Comparison of ENCODE assay signal across 9 cellular contexts in the genomic region with DNA sequence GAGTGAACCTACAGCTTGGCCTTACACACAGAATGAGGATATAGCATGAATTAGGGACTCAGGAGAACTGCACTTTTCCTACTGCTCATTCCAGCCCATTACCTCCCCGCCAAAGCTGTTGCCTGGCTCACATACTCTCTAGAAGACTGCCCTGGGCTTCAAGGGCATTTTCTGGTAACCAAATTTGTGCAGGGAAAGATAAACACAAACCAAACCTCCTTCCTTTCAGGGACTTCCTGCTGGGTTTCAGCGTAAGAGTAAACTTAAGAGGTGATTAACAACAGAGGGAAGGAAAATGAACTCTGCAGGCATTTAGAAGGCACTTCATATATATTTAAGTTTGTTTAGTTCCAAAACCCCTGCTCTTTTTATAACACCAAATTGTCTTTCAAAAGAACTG.
DNase-seq lines count a peak whose midpoint lies in the region; FAIRE-seq and TF ChIP-seq lines count a peak whose summit lies in the region.
"Had no signal": no experiment of that assay in that cellular context is flagged by ENCODE, and none has a peak within 500 bp of the region (broad histone marks: within the 10 kb centered on the region; RNA-seq: fewer than 3 reads in every experiment).

No MANE protein-coding gene starts in this region.

- peak overlapping the region; percentile 89 for H3K27ac Mint-ChIP-seq in activated naive CD8-positive, alpha-beta T cell treated with anti-CD3 and anti-CD28 coated beads for 36 hours
- peak overlapping the region; percentile 97 for H3K27ac Mint-ChIP-seq in nephron progenitor cell

- 53 to 83% (median 55%) methylated on average over 2 of the region's 2 CpGs for WGBS in small intestine, 3 donors

- DNase-seq in NCI-H2081 (lab: John Stamatoyannopoulos, UW) (peak; percentile 1 to 41), NCI-H2081 treated with DMSO at 0.1 percent for 48 hours (lab: John Stamatoyannopoulos, UW) (no peak), MG63 (peak; percentile 55), nephron progenitor cell (no peak), GM03348 (ENCODE audit: low spot score) (no peak), small intestine (no peak)
- no peak for DNase-seq in activated naive CD8-positive, alpha-beta T cell treated with anti-CD3 and anti-CD28 coated beads for 36 hours
- DNase-seq in activated effector memory CD4-positive, alpha-beta T cell treated with Interleukin-2 at 50 U/mL for 16 hours: no peak
- DNase-seq: caudate nucleus had no signal

- peaks cover 37% of the 10 kb centered on the region for H3K4me1 Mint-ChIP-seq in activated naive CD8-positive, alpha-beta T cell treated with anti-CD3 and anti-CD28 coated beads for 36 hours
- H3K4me1 Mint-ChIP-seq in nephron progenitor cell: peaks cover 33% of the 10 kb centered on the region

- H3K9me3 ChIP-seq in MG63: no peaks in the 10 kb centered on the region
- no peaks in the 10 kb centered on the region for H3K9me3 ChIP-seq in small intestine (ENCODE audit: control insufficient read depth, low read depth)

- no peak for TF ChIP-seq CTCF in nephron progenitor cell (IDR thresholded peaks at IDR 0.05)

- peaks cover 2% of the 10 kb centered on the region for H3K36me3 Mint-ChIP-seq in activated naive CD8-positive, alpha-beta T cell treated with anti-CD3 and anti-CD28 coated beads for 36 hours
- H3K36me3 Mint-ChIP-seq in nephron progenitor cell (ENCODE audit: low read depth): peaks cover 5% of the 10 kb centered on the region

- H3K36me3 ChIP-seq in MG63 (peaks cover 29% of the 10 kb centered on the region), small intestine (ENCODE audit: control insufficient read depth in 2 of 2, insufficient read depth in 2 of 2, low read length in 2 of 2) (peaks cover 0 to 3% of the 10 kb centered on the region in 2 donors)

- H3K4me3 Mint-ChIP-seq in activated naive CD8-positive, alpha-beta T cell treated with anti-CD3 and anti-CD28 coated beads for 36 hours: no peak overlapping the region
- peak overlapping the region; percentile 55 for H3K4me3 Mint-ChIP-seq in nephron progenitor cell

- H3K27me3 Mint-ChIP-seq in activated naive CD8-positive, alpha-beta T cell treated with anti-CD3 and anti-CD28 coated beads for 36 hours: no peaks in the 10 kb centered on the region
- no peaks in the 10 kb centered on the region for H3K27me3 Mint-ChIP-seq in nephron progenitor cell (ENCODE audit: low read depth, poor library complexity)

- H3K4me3 ChIP-seq in MG63 (no peak overlapping the region), small intestine (ENCODE audit: low read depth in 1 of 2, low read length in 2 of 2) (no peak overlapping the region)

- no peak for FAIRE-seq in small intestine (lab: Jason Lieb, UNC)

- H3K27me3 ChIP-seq in MG63 (no peaks in the 10 kb centered on the region), small intestine (ENCODE audit: control insufficient read depth in 2 of 2, insufficient read depth in 2 of 2, low read length in 2 of 2) (no peaks in the 10 kb centered on the region)

- no peaks in the 10 kb centered on the region for H3K9me3 Mint-ChIP-seq in activated naive CD8-positive, alpha-beta T cell treated with anti-CD3 and anti-CD28 coated beads for 36 hours
- no peaks in the 10 kb centered on the region for H3K9me3 Mint-ChIP-seq in nephron progenitor cell

- H3K4me1 ChIP-seq in small intestine (ENCODE audit: control insufficient read depth in 2 of 2, insufficient read depth in 1 of 2, low read depth in 1 of 2, low read length in 1 of 2): no peaks in the 10 kb centered on the region

- peak overlapping the region in 1 of 2 donors; percentile 17 for H3K27ac ChIP-seq in small intestine (ENCODE audit: low read depth in 1 of 2, low read length in 1 of 2)

Comparison
In these comparisons a context has a peak if more than half of its experiments do, and no peak if none do; other contexts are left out.
1. DNase-seq: peak in NCI-H2081 (2 of 2) and MG63 (single experiment); none in NCI-H2081 treated with DMSO at 0.1 percent for 48 hours (single experiment), activated naive CD8-positive, alpha-beta T cell treated with anti-CD3 and anti-CD28 coated beads for 36 hours (single experiment), nephron progenitor cell (single experiment), GM03348 (single experiment), activated effector memory CD4-positive, alpha-beta T cell treated with Interleukin-2 at 50 U/mL for 16 hours (single experiment) and small intestine (single experiment).